In the genomic region with DNA sequence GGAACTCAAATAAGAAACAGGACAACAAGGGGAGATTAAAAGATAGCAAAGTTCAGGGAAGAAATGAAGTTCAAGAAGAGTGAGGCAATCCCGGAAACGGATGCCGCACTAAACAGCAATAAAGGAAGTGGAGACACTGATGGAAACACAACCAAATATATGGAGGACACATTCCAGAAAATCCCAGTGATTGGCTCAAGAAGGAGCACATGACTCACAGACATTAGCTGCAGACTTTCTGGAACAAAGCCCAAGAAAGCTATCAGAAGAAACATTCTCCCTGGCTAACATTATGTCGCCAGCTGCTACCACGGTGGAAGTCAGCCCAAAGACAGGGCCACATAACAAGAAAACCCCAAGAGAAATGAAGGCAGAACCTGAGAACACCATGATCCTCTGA, we compare ENCODE assay signal across 17 cellular contexts. TPM values are rescaled to one million over a fixed set of nuclear protein-coding genes. Genes with fewer than 3 reads are reported as not detected.
DNase-seq lines count a peak whose midpoint lies in the region; ATAC-seq, FAIRE-seq and TF ChIP-seq lines count a peak whose summit lies in the region.
"Had no signal": no experiment of that assay in that cellular context is flagged by ENCODE, and none has a peak within 500 bp of the region (broad histone marks: within the 10 kb centered on the region; RNA-seq: fewer than 3 reads in every experiment).

No MANE protein-coding gene starts in this region.

- H3K36me3 ChIP-seq in breast epithelium (no peaks in the 10 kb centered on the region), RWPE2 (ENCODE audit: low read depth) (no peaks in the 10 kb centered on the region), small intestine (ENCODE audit: control insufficient read depth in 2 of 2, insufficient read depth in 2 of 2, low read length in 2 of 2) (no peaks in the 10 kb centered on the region)
- H3K36me3 ChIP-seq: Peyer's patch, WERI-Rb-1 had no signal

- DNase-seq in MCF 10A (ENCODE audit: unreplicated experiment) (peak; percentile 37), breast epithelium (ENCODE audit: low spot score in 2 of 2) (no peak), RWPE2 (ENCODE audit: low spot score) (no peak), epithelial cell of esophagus (ENCODE audit: low read depth) (peak; percentile 44), small intestine (peak; percentile 54), immature natural killer cell (no peak)
- no peak for DNase-seq in activated T-cell treated with anti-CD3 and anti-CD28 coated beads, Interleukin-2, amount 50 U/mL, for 48 hours
- DNase-seq: activated T-cell treated with anti-CD3 and anti-CD28 coated beads, Interleukin-2, amount 50 U/mL, for 72 hours; caudate nucleus; NCI-H187 treated with DMSO at 0.1 percent for 48 hours; occipital lobe; Peyer's patch; WERI-Rb-1 had no signal

- no peak for TF ChIP-seq CTCF in MCF 10A (IDR thresholded peaks at IDR 0.05; ENCODE audit: unreplicated experiment)
- TF ChIP-seq CTCF in breast epithelium (IDR thresholded peaks at IDR 0.05): no peak
- TF ChIP-seq CTCF in RWPE2 (IDR thresholded peaks at IDR 0.05; ENCODE audit: poor library complexity, severe bottlenecking): no peak
- TF ChIP-seq CTCF in epithelial cell of esophagus (IDR thresholded peaks at IDR 0.05; ENCODE audit: insufficient read depth, low read depth, low read length, missing control alignments): no peak

- H3K27ac ChIP-seq in breast epithelium (no peak overlapping the region), RWPE2 (ENCODE audit: poor library complexity, severe bottlenecking) (peak overlapping the region; percentile 19), small intestine (ENCODE audit: low read depth in 1 of 2, low read length in 1 of 2) (no peak overlapping the region)
- H3K27ac ChIP-seq: foreskin keratinocyte, Peyer's patch, WERI-Rb-1 had no signal

- intact Hi-C loops in MCF 10A (cut with micrococcal nuclease): no loop called here
- intact Hi-C loops in breast epithelium (cut with DNase I; ENCODE audit: low total_unique reads): no loop called here

- H3K4me3 Mint-ChIP-seq in MCF 10A (ENCODE audit: unreplicated experiment) (no peak overlapping the region), immature natural killer cell (no peak overlapping the region)
- H3K4me3 Mint-ChIP-seq: activated T-cell treated with anti-CD3 and anti-CD28 coated beads, Interleukin-2, amount 50 U/mL, for 72 hours had no signal

- 38 to 55% (median 48%) methylated on average over 5 of the region's 5 CpGs for WGBS in small intestine, 3 donors

- H3K4me1 Mint-ChIP-seq in MCF 10A (ENCODE audit: insufficient read depth, unreplicated experiment) (peaks cover 13% of the 10 kb centered on the region), immature natural killer cell (no peaks in the 10 kb centered on the region)

- no peak for FAIRE-seq in small intestine (lab: Jason Lieb, UNC)
- FAIRE-seq: A204.1, HTR-8/SVneo had no signal

- H3K4me3 ChIP-seq in breast epithelium (no peak overlapping the region), RWPE2 (ENCODE audit: severe bottlenecking) (no peak overlapping the region), epithelial cell of esophagus (ENCODE audit: low read length) (no peak overlapping the region), small intestine (ENCODE audit: low read depth in 1 of 2, low read length in 2 of 2) (no peak overlapping the region)
- H3K4me3 ChIP-seq: Peyer's patch had no signal

- no peak for ATAC-seq in RWPE2 (ENCODE audit: low read depth)
- ATAC-seq in GM19035 (IDR thresholded peaks at IDR 0.05; ENCODE audit: unreplicated experiment): no peak
- ATAC-seq: activated T-cell treated with anti-CD3 and anti-CD28 coated beads, Interleukin-2, amount 50 U/mL, for 72 hours had no signal

- no peak for TF ChIP-seq POLR2A in breast epithelium (IDR thresholded peaks at IDR 0.05)

- H3K27me3 ChIP-seq in breast epithelium: no peaks in the 10 kb centered on the region
- no peaks in the 10 kb centered on the region for H3K27me3 ChIP-seq in RWPE2 (ENCODE audit: insufficient read depth, poor library complexity, severe bottlenecking)
- no peaks in the 10 kb centered on the region for H3K27me3 ChIP-seq in small intestine (ENCODE audit: control insufficient read depth in 2 of 2, insufficient read depth in 2 of 2, low read length in 2 of 2)
- H3K27me3 ChIP-seq: foreskin keratinocyte, Peyer's patch had no signal

- no TSS peak for BruUV-seq in MCF 10A (replicated peaks; lab: Mats Ljungman, UMichigan)

- CTCF ChIA-PET in MCF 10A (lab: Yijun Ruan, JAX): interaction anchor here (0.6 to 1.9 kb wide), 7 partner anchors 11 to 283 kb away, joined by 3 to 9 read pairs (median 5); no protein-coding TSS in a partner anchor

- H3K27me3 Mint-ChIP-seq in MCF 10A (ENCODE audit: insufficient read depth, unreplicated experiment) (no peaks in the 10 kb centered on the region), immature natural killer cell (ENCODE audit: low read depth in 3 of 3) (peaks cover 0 to 2% (median 0%) of the 10 kb centered on the region in 3 donors)

- H3K36me3 Mint-ChIP-seq in MCF 10A (ENCODE audit: insufficient read depth, unreplicated experiment) (peaks cover 6% of the 10 kb centered on the region), immature natural killer cell (no peaks in the 10 kb centered on the region)

- H3K9me3 Mint-ChIP-seq in MCF 10A (ENCODE audit: unreplicated experiment) (no peaks in the 10 kb centered on the region), immature natural killer cell (no peaks in the 10 kb centered on the region)
- H3K9me3 Mint-ChIP-seq: activated T-cell treated with anti-CD3 and anti-CD28 coated beads, Interleukin-2, amount 50 U/mL, for 72 hours had no signal

- POLR2A ChIA-PET in MCF 10A (lab: Yijun Ruan, JAX): interaction anchor here (0.9 to 1.5 kb wide), 2 partner anchors 11 to 56 kb away, joined by 3 to 6 read pairs; no protein-coding TSS in a partner anchor

- H3K27ac Mint-ChIP-seq in MCF 10A (ENCODE audit: low read depth, unreplicated experiment) (no peak overlapping the region), immature natural killer cell (peak overlapping the region in 1 of 6 donors; percentile 60)
- H3K27ac Mint-ChIP-seq: activated T-cell treated with anti-CD3 and anti-CD28 coated beads, Interleukin-2, amount 50 U/mL, for 72 hours had no signal

- H3K4me1 ChIP-seq in breast epithelium: no peaks in the 10 kb centered on the region
- H3K4me1 ChIP-seq in RWPE2 (ENCODE audit: insufficient read depth, poor library complexity, severe bottlenecking): peaks cover 19% of the 10 kb centered on the region
- peaks cover 0 to 4% of the 10 kb centered on the region in 2 donors for H3K4me1 ChIP-seq in small intestine (ENCODE audit: control insufficient read depth in 2 of 2, insufficient read depth in 1 of 2, low read depth in 1 of 2, low read length in 1 of 2)

- no peaks in the 10 kb centered on the region for H3K9me3 ChIP-seq in breast epithelium
- no peaks in the 10 kb centered on the region for H3K9me3 ChIP-seq in RWPE2 (ENCODE audit: severe bottlenecking)
- no peaks in the 10 kb centered on the region for H3K9me3 ChIP-seq in small intestine (ENCODE audit: control insufficient read depth, low read depth)
- H3K9me3 ChIP-seq: Peyer's patch had no signal

RNA-seq across cellular contexts. Expression of a gene that starts 18.1 kb away (rescaled TPM):
- 31.3 and 31.7 TPM in 2 replicates for total RNA-seq in MCF 10A (2022)
- 10 to 100 TPM; 48.0 to 90.0 (median 68.5) TPM for total RNA-seq in breast epithelium
- 10 to 100 TPM; 26.6 to 54.8 (median 27.0) TPM for polyA plus RNA-seq in small intestine
- polyA plus RNA-seq in immature natural killer cell: 10 to 100 TPM; 11.9 to 44.4 (median 25.6) TPM

Comparison
In these comparisons a context has a peak if more than half of its experiments do, and no peak if none do; other contexts are left out.
1. DNase-seq: peak in MCF 10A (single experiment), epithelial cell of esophagus (single experiment) and small intestine (single experiment); none in breast epithelium (0 of 2), RWPE2 (single experiment), immature natural killer cell (0 of 3) and activated T-cell treated with anti-CD3 and anti-CD28 coated beads, Interleukin-2, amount 50 U/mL, for 48 hours (0 of 2).